In the genomic region with DNA sequence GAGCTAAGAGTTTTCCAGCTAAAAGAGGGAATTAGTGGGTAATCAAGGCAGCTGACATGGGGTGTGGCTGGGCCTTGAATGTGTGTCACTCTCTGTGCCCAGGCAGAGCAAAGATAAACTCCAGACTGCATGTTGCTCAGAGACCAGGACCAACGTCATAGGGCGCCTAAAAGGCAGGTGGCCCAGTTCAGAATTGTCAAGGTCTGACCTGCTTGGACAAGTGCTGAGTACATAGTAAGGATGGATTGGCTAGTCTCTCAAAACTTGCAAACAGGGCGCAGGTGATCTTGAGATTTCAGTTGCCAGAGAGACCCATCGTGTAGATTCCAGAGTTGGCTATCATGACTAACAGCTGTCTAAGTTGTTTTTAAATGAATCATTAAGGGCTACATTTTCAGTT, we compare ENCODE assay signal across 21 cellular contexts. TPM values are rescaled to one million over a fixed set of nuclear protein-coding genes. Genes with fewer than 3 reads are reported as not detected.
A peak's percentile ranks its signal among the peaks of the same experiment; 100 is the strongest.
DNase-seq lines count a peak whose midpoint lies in the region; FAIRE-seq and TF ChIP-seq lines count a peak whose summit lies in the region.
"Had no signal": no experiment of that assay in that cellular context is flagged by ENCODE, and none has a peak within 500 bp of the region (broad histone marks: within the 10 kb centered on the region; RNA-seq: fewer than 3 reads in every experiment).

No MANE protein-coding gene starts in this region.

- intact Hi-C loops in left ventricle myocardium inferior (cut with micrococcal nuclease): loop anchor here (5.0 kb wide), 1 partner anchor 328 kb away; no protein-coding TSS in a partner anchor

- H3K4me1 ChIP-seq in left ventricle myocardium inferior (no peaks in the 10 kb centered on the region), small intestine (ENCODE audit: control insufficient read depth in 2 of 2, insufficient read depth in 1 of 2, low read depth in 1 of 2, low read length in 1 of 2) (peaks cover 0 to 2% of the 10 kb centered on the region in 2 donors)
- H3K4me1 ChIP-seq: parathyroid adenoma had no signal

- H3K4me3 ChIP-seq in left ventricle myocardium inferior: no peak overlapping the region
- H3K4me3 ChIP-seq in small intestine (ENCODE audit: low read depth in 1 of 2, low read length in 2 of 2): no peak overlapping the region

- H3K27me3 ChIP-seq in left ventricle myocardium inferior (ENCODE audit: low read depth) (peaks cover 7% of the 10 kb centered on the region), small intestine (ENCODE audit: control insufficient read depth in 2 of 2, insufficient read depth in 2 of 2, low read length in 2 of 2) (no peaks in the 10 kb centered on the region)

- TF ChIP-seq CTCF in VCaP (conservative IDR thresholded peaks at IDR 0.05): no peak
- no peak for TF ChIP-seq CTCF in left ventricle myocardium inferior (IDR thresholded peaks at IDR 0.05; ENCODE audit: borderline replicate concordance)

- DNase-seq in NCI-H510A (lab: John Stamatoyannopoulos, UW): peak; percentile 25
- no peak for DNase-seq in left ventricle myocardium inferior
- DNase-seq in small intestine: peak; percentile 12
- DNase-seq in mesenteric fat pad (ENCODE audit: low spot score): no peak
- DNase-seq in A172 (ENCODE audit: low spot score): no peak
- no peak for DNase-seq in activated effector memory CD4-positive, alpha-beta T cell treated with Interleukin-2 at 50 U/mL for 16 hours
- DNase-seq: activated CD4-positive, alpha-beta T cell treated with anti-CD3 and anti-CD28 coated beads, Interleukin-2, amount 50 U/mL, for 4 hours; activated effector memory CD4-positive, alpha-beta T cell treated with anti-CD3 and anti-CD28 coated beads, Interleukin-2, amount 50 U/mL, for 16 hours; kidney; natural killer cell; stimulated activated naive CD8-positive, alpha-beta T cell treated with anti-CD3 and anti-CD28 coated beads, Interleukin-15, Interleukin-2, amounts not matched to agents 100 U/mL and 50 U/mL, for 24 hours had no signal

- H3K36me3 ChIP-seq in left ventricle myocardium inferior (no peaks in the 10 kb centered on the region), small intestine (ENCODE audit: control insufficient read depth in 2 of 2, insufficient read depth in 2 of 2, low read length in 2 of 2) (no peaks in the 10 kb centered on the region)

- WGBS in small intestine, 3 donors: 37 to 65% (median 57%) methylated on average over 4 of the region's 4 CpGs

- peak overlapping the region; percentile 20; the same call in 1 of the 2 replicates for H3K27ac ChIP-seq in VCaP
- peak overlapping the region; percentile 41 for H3K27ac ChIP-seq in left ventricle myocardium inferior (replicated peaks)
- H3K27ac ChIP-seq in small intestine (ENCODE audit: low read depth in 1 of 2, low read length in 1 of 2): no peak overlapping the region
- H3K27ac ChIP-seq: parathyroid adenoma had no signal

- no peaks in the 10 kb centered on the region for H3K9me3 ChIP-seq in left ventricle myocardium inferior (replicated peaks)
- H3K9me3 ChIP-seq in small intestine (ENCODE audit: control insufficient read depth, low read depth): no peaks in the 10 kb centered on the region

- FAIRE-seq in small intestine (lab: Jason Lieb, UNC): no peak

RNA-seq across cellular contexts. Expression of a gene that starts 19.0 kb away (rescaled TPM):
- not detected for total RNA-seq in left ventricle myocardium inferior
- polyA plus RNA-seq in small intestine: under 1 TPM in 1 of 3 donors, not detected in 2; 0.13 TPM
- total RNA-seq in mesenteric fat pad: not detected
- 0.50 and 1.0 TPM in 2 replicates for total RNA-seq in A172 (2014; rRNA removed; shearing (Covaris generic))
- total RNA-seq: fibroblast of villous mesenchyme; natural killer cell; T-helper 2 cell treated with Interferon-gamma antibody and Interleukin-4, amounts not matched to agents 100 ng/mL and 5 ng/mL, for 36 hours had no signal

RNA-seq across cellular contexts. Expression of a gene that starts 35.6 kb away (rescaled TPM):
- total RNA-seq in left ventricle myocardium inferior (not detected), mesenteric fat pad (not detected)
- not detected for polyA plus RNA-seq in small intestine
- not detected in 2 replicates for total RNA-seq in A172 (2014; rRNA removed; shearing (Covaris generic))
- total RNA-seq: dermis blood vessel endothelial cell; fibroblast of villous mesenchyme; kidney; mesothelial cell of epicardium; natural killer cell; SK-MEL-5; skeletal muscle tissue; T-helper 2 cell treated with Interferon-gamma antibody and Interleukin-4, amounts not matched to agents 100 ng/mL and 5 ng/mL, for 36 hours; WTC11 had no signal
- polyA plus RNA-seq: adipose tissue had no signal

RNA-seq across cellular contexts. Expression of a gene that starts 41.7 kb away (rescaled TPM):
- total RNA-seq in left ventricle myocardium inferior (3.1 TPM), mesenteric fat pad (1.2 TPM)
- 10 to 100 TPM in 1 of 3 donors, 1 to 10 TPM in 2; 6.2 to 56.6 (median 6.3) TPM for polyA plus RNA-seq in small intestine
- 47.8 and 53.7 TPM in 2 replicates for total RNA-seq in A172 (2014; rRNA removed; shearing (Covaris generic))

Comparison
In these comparisons a context has a peak if more than half of its experiments do, and no peak if none do; other contexts are left out.
1. DNase-seq: peak in NCI-H510A (single experiment) and small intestine (single experiment); none in left ventricle myocardium inferior (single experiment), mesenteric fat pad (single experiment), A172 (single experiment) and activated effector memory CD4-positive, alpha-beta T cell treated with Interleukin-2 at 50 U/mL for 16 hours (single experiment).
2. H3K27ac ChIP-seq: peak in VCaP (single experiment) and left ventricle myocardium inferior (single experiment); none in small intestine (0 of 2).
3. RNA of a gene that starts 41.7 kb away (total RNA-seq): 47.8 to 53.7 TPM in A172; 3.1 TPM in left ventricle myocardium inferior (single experiment) and 1.2 TPM in mesenteric fat pad (single experiment); every median in the first group is over 10 times any median in the second.